Comparison of ENCODE assay signal across 19 cellular contexts in genomic region chr2:64966017-64966416, GRCh38. TPM values are rescaled to one million over a fixed set of nuclear protein-coding genes. Genes with fewer than 3 reads are reported as not detected.
DNase-seq lines count a peak whose midpoint lies in the region; ATAC-seq and TF ChIP-seq lines count a peak whose summit lies in the region.
"Had no signal": no experiment of that assay in that cellular context is flagged by ENCODE, and none has a peak within 500 bp of the region (broad histone marks: within the 10 kb centered on the region; RNA-seq: fewer than 3 reads in every experiment).

No MANE protein-coding gene starts in this region.

- H3K79me1 ChIP-seq in IMR-90 (ENCODE audit: low read depth in 1 of 2, low read length in 2 of 2): no peaks in the 10 kb centered on the region

- in situ Hi-C loops in IMR-90 (cut with MboI; ENCODE audit: low sequenced_read_pairs): no loop called here

- DNase-seq in Caco-2 (no peak), IMR-90 (no peak), left colon (peak; percentile 20 to 31), ureter (ENCODE audit: low spot score) (no peak), NCI-H146 (lab: John Stamatoyannopoulos, UW) (no peak), esophagus muscularis mucosa (ENCODE audit: extremely low spot score) (no peak)
- DNase-seq in stimulated activated effector memory CD8-positive, alpha-beta T cell treated with anti-CD3 and anti-CD28 coated beads, Interleukin-12 subunit alpha, Interleukin-12 subunit beta, amount 100 ng/mL, for 72 hours (ENCODE audit: low spot score in 2 of 2): no peak
- DNase-seq: 8988T; ACHN; AML-193; BE2C; CD4-positive, alpha-beta memory T cell; COR-L47; DMS153; DND-41; H7; HCEC 1CT had no signal

- H3K9me1 ChIP-seq in IMR-90 (ENCODE audit: insufficient read depth, low read length): no peaks in the 10 kb centered on the region

- no peaks in the 10 kb centered on the region for H3K27me3 Mint-ChIP-seq in Caco-2 (ENCODE audit: insufficient read depth, unreplicated experiment)
- H3K27me3 Mint-ChIP-seq: CD4-positive, alpha-beta memory T cell had no signal

- no peak overlapping the region for H3K4me3 Mint-ChIP-seq in Caco-2 (ENCODE audit: unreplicated experiment)
- no peak overlapping the region for H3K4me3 Mint-ChIP-seq in stimulated activated effector memory CD8-positive, alpha-beta T cell treated with anti-CD3 and anti-CD28 coated beads, Interleukin-12 subunit alpha, Interleukin-12 subunit beta, amount 100 ng/mL, for 72 hours
- H3K4me3 Mint-ChIP-seq: CD4-positive, alpha-beta memory T cell had no signal

- 92% methylated on average over 4 of the region's 4 CpGs; no CpG with 5 or more reads in 1 of the 2 experiments for WGBS in IMR-90 (ENCODE audit: extremely low coverage in 2 of 2, insufficient read length in 1 of 2), 2 experiments
- 89% methylated on average over 4 of the region's 4 CpGs for WGBS in esophagus muscularis mucosa

- H3K9me3 Mint-ChIP-seq in Caco-2 (ENCODE audit: unreplicated experiment): no peaks in the 10 kb centered on the region
- no peaks in the 10 kb centered on the region for H3K9me3 Mint-ChIP-seq in stimulated activated effector memory CD8-positive, alpha-beta T cell treated with anti-CD3 and anti-CD28 coated beads, Interleukin-12 subunit alpha, Interleukin-12 subunit beta, amount 100 ng/mL, for 72 hours
- H3K9me3 Mint-ChIP-seq: CD4-positive, alpha-beta memory T cell had no signal

- H3K18ac ChIP-seq in IMR-90 (ENCODE audit: low read depth, low read length): no peak overlapping the region

- H3K36me3 Mint-ChIP-seq in Caco-2 (ENCODE audit: insufficient read depth, unreplicated experiment): no peaks in the 10 kb centered on the region
- H3K36me3 Mint-ChIP-seq in stimulated activated effector memory CD8-positive, alpha-beta T cell treated with anti-CD3 and anti-CD28 coated beads, Interleukin-12 subunit alpha, Interleukin-12 subunit beta, amount 100 ng/mL, for 72 hours: no peaks in the 10 kb centered on the region
- H3K36me3 Mint-ChIP-seq: CD4-positive, alpha-beta memory T cell had no signal

- POLR2A ChIA-PET in Caco-2 (lab: Charles Lee) (no interaction called here), IMR-90 (lab: Charles Lee; ENCODE audit: unreplicated experiment) (no interaction called here)

- H2BK15ac ChIP-seq in IMR-90 (ENCODE audit: low read depth, low read length): no peak overlapping the region

- no peak overlapping the region for H3K56ac ChIP-seq in IMR-90 (ENCODE audit: extremely low read depth, insufficient read depth, low read length)

- H3K9ac ChIP-seq in IMR-90 (ENCODE audit: low read depth, low read length): no peak overlapping the region
- H3K9ac ChIP-seq: BLaER1 treated with 17β-estradiol and CSF1 and Interleukin-3, amounts not matched to agents 10 nM and 100 nM had no signal

- H3K4me1 ChIP-seq in Caco-2 (0 out of 2 replicates have a peak, but pooled peaks cover 6% of the 10 kb centered on the region), IMR-90 (ENCODE audit: control insufficient read depth, insufficient read depth, low read length) (no peaks in the 10 kb centered on the region), esophagus muscularis mucosa (no peaks in the 10 kb centered on the region)
- H3K4me1 ChIP-seq: BE2C; BLaER1 treated with 17β-estradiol and CSF1 and Interleukin-3, amounts not matched to agents 10 nM and 100 nM had no signal

- H3K23ac ChIP-seq in IMR-90 (ENCODE audit: low read depth, low read length): 0 out of 2 replicates have a peak overlapping the region, but pooled peaks have one; percentile 66

- no peak for TF ChIP-seq CTCF in Caco-2 (IDR thresholded peaks at IDR 0.05; ENCODE audit: insufficient read depth in 1 of 2, low read depth in 1 of 2, low read length in 1 of 2, severe bottlenecking in 1 of 2, unreplicated experiment in 1 of 2)
- no peak for TF ChIP-seq CTCF in IMR-90 (conservative IDR thresholded peaks at IDR 0.05; ENCODE audit: low read depth, low read length)
- no peak for TF ChIP-seq CTCF in esophagus muscularis mucosa (IDR thresholded peaks at IDR 0.05)

- TF ChIP-seq POLR2A in IMR-90 (IDR thresholded peaks at IDR 0.05; ENCODE audit: low read depth, low read length): no peak
- no peak for TF ChIP-seq POLR2A in esophagus muscularis mucosa (IDR thresholded peaks at IDR 0.05; ENCODE audit: low read depth)

- H4K5ac ChIP-seq in IMR-90 (ENCODE audit: low read depth, low read length): no peak overlapping the region

- H2BK120ac ChIP-seq in IMR-90 (ENCODE audit: low read depth, low read length): no peak overlapping the region; the same call in 1 of the 2 replicates

- BruUV-seq in Caco-2 (replicated peaks; lab: Mats Ljungman, UMichigan) (no TSS peak), IMR-90 (replicated peaks; lab: Mats Ljungman, UMichigan) (no TSS peak)

- CTCF ChIA-PET in Caco-2 (lab: Charles Lee): interaction anchor here (1.1 kb wide), 2 partner anchors 47 to 48 kb away, joined by 3 read pairs; no protein-coding TSS in a partner anchor
- CTCF ChIA-PET in IMR-90 (lab: Yijun Ruan, JAX): no interaction called here

- H2AK5ac ChIP-seq in IMR-90 (ENCODE audit: low read depth, low read length): no peak overlapping the region

- H3K27ac ChIP-seq in IMR-90 (ENCODE audit: insufficient read depth, low read length) (no peak overlapping the region), esophagus muscularis mucosa (replicated peaks in 1 of 4) (no peak overlapping the region)
- H3K27ac ChIP-seq: A549; BLaER1 treated with 17β-estradiol and CSF1 and Interleukin-3, amounts not matched to agents 10 nM and 100 nM had no signal

- H4K8ac ChIP-seq in IMR-90 (ENCODE audit: low read depth in 2 of 2, low read length in 2 of 2): no peak overlapping the region

- H3K14ac ChIP-seq in IMR-90 (replicated peaks; ENCODE audit: low read depth, low read length): 0 out of 2 replicates have a peak overlapping the region, but pooled peaks have one; percentile 59

- no peak overlapping the region for H4K91ac ChIP-seq in IMR-90 (ENCODE audit: insufficient read depth, low read depth, low read length)

- H3K36me3 ChIP-seq in Caco-2 (ENCODE audit: control insufficient read depth, insufficient read depth, low read length): no peaks in the 10 kb centered on the region
- no peaks in the 10 kb centered on the region for H3K36me3 ChIP-seq in IMR-90 (ENCODE audit: control insufficient read depth, insufficient read depth, low read length)
- H3K36me3 ChIP-seq in esophagus muscularis mucosa: no peaks in the 10 kb centered on the region
- H3K36me3 ChIP-seq: BE2C; BLaER1 treated with 17β-estradiol and CSF1 and Interleukin-3, amounts not matched to agents 10 nM and 100 nM had no signal

- peaks cover 7% of the 10 kb centered on the region for H3K4me1 Mint-ChIP-seq in Caco-2 (ENCODE audit: low read depth, unreplicated experiment)
- H3K4me1 Mint-ChIP-seq in stimulated activated effector memory CD8-positive, alpha-beta T cell treated with anti-CD3 and anti-CD28 coated beads, Interleukin-12 subunit alpha, Interleukin-12 subunit beta, amount 100 ng/mL, for 72 hours: no peaks in the 10 kb centered on the region
- H3K4me1 Mint-ChIP-seq: CD4-positive, alpha-beta memory T cell had no signal

- no peak overlapping the region; the same call in 1 of the 2 replicates for H2BK20ac ChIP-seq in IMR-90 (ENCODE audit: low read depth, low read length)

- H3K4me3 ChIP-seq in Caco-2 (ENCODE audit: low read depth, low read length) (no peak overlapping the region), IMR-90 (ENCODE audit: insufficient read depth, low read depth, low read length) (no peak overlapping the region), esophagus muscularis mucosa (no peak overlapping the region)
- H3K4me3 ChIP-seq: A549; BLaER1 treated with 17β-estradiol and CSF1 and Interleukin-3, amounts not matched to agents 10 nM and 100 nM had no signal

- H3K4ac ChIP-seq in IMR-90 (ENCODE audit: low read depth, low read length): no peak overlapping the region

- no peak for TF ChIP-seq RAD21 in IMR-90 (IDR thresholded peaks at IDR 0.05; ENCODE audit: low read length)

- peak overlapping the region; percentile 3 for H3K27ac Mint-ChIP-seq in Caco-2 (ENCODE audit: unreplicated experiment)
- peak overlapping the region; percentile 29 for H3K27ac Mint-ChIP-seq in stimulated activated effector memory CD8-positive, alpha-beta T cell treated with anti-CD3 and anti-CD28 coated beads, Interleukin-12 subunit alpha, Interleukin-12 subunit beta, amount 100 ng/mL, for 72 hours

- H2AFZ ChIP-seq in IMR-90 (replicated peaks; ENCODE audit: low read length, poor library complexity): no peak overlapping the region

- ATAC-seq in IMR-90 (ENCODE audit: low read depth): no peak
- ATAC-seq in left colon: peak; percentile 81
- ATAC-seq in stimulated activated effector memory CD8-positive, alpha-beta T cell treated with anti-CD3 and anti-CD28 coated beads, Interleukin-12 subunit alpha, Interleukin-12 subunit beta, amount 100 ng/mL, for 72 hours: no peak
- ATAC-seq: A549 had no signal

- dilution Hi-C loops in IMR-90 (cut with HindIII; ENCODE audit: low sequenced_read_pairs, unreplicated experiment): no loop called here

- H3K9me3 ChIP-seq in Caco-2 (no peaks in the 10 kb centered on the region), IMR-90 (ENCODE audit: control insufficient read depth, insufficient read depth, low read length) (no peaks in the 10 kb centered on the region; the same call in 1 of the 2 replicates), esophagus muscularis mucosa (no peaks in the 10 kb centered on the region)
- H3K9me3 ChIP-seq: A549, BE2C had no signal

- H2BK5ac ChIP-seq in IMR-90 (ENCODE audit: low read depth, low read length, poor library complexity, severe bottlenecking): no peak overlapping the region

- intact Hi-C loops in Caco-2 (cut with micrococcal nuclease; ENCODE audit: unreplicated experiment): no loop called here
- intact Hi-C loops in IMR-90 (cut with micrococcal nuclease): no loop called here
- intact Hi-C loops in left colon (cut with DNase I, micrococcal nuclease): no loop called here
- intact Hi-C loops in esophagus muscularis mucosa (cut with DNase I): no loop called here

- no peaks in the 10 kb centered on the region for H4K20me1 ChIP-seq in IMR-90 (ENCODE audit: insufficient read depth, low read length)
- H4K20me1 ChIP-seq: BLaER1 treated with 17β-estradiol and CSF1 and Interleukin-3, amounts not matched to agents 10 nM and 100 nM had no signal

- no peaks in the 10 kb centered on the region for H3K27me3 ChIP-seq in Caco-2 (replicated peaks; ENCODE audit: control insufficient read depth, insufficient read depth, low read length)
- H3K27me3 ChIP-seq in IMR-90 (ENCODE audit: control insufficient read depth, insufficient read depth, low read length): peaks cover 14% of the 10 kb centered on the region
- no peaks in the 10 kb centered on the region for H3K27me3 ChIP-seq in esophagus muscularis mucosa
- H3K27me3 ChIP-seq: BE2C; BLaER1 treated with 17β-estradiol and CSF1 and Interleukin-3, amounts not matched to agents 10 nM and 100 nM had no signal

- no peak overlapping the region for H2AK9ac ChIP-seq in IMR-90 (replicated peaks; ENCODE audit: low read depth, low read length, poor library complexity)

- H3K4me2 ChIP-seq in IMR-90 (ENCODE audit: low read depth, low read length): no peak overlapping the region
- H3K4me2 ChIP-seq: A549; BLaER1 treated with 17β-estradiol and CSF1 and Interleukin-3, amounts not matched to agents 10 nM and 100 nM had no signal

- TF ChIP-seq EP300 in esophagus muscularis mucosa (IDR thresholded peaks at IDR 0.05): no peak

RNA-seq across cellular contexts. Expression of gene SLC1A4, which starts 23.2 kb away (rescaled TPM):
- total RNA-seq in Caco-2 (2022): 28.6 and 35.0 TPM in 2 replicates
- total RNA-seq in IMR-90 (2012; rRNA removed): 6.9 and 8.1 TPM in 2 replicates
- 5.9 and 6.8 TPM in 2 replicates for polyA plus RNA-seq in IMR-90 (2012; rRNA removed)
- 3.6 and 4.9 TPM in 2 replicates for polyA plus RNA-seq in IMR-90 (2012; cell fraction: cytosol; rRNA removed)
- 5.5 and 6.4 TPM in 2 replicates for polyA plus RNA-seq in IMR-90 (2012; cell fraction: nucleus; rRNA removed; ENCODE audit: low replicate concordance)
- 10 to 100 TPM; 10.8 to 12.5 TPM for total RNA-seq in left colon
- 32.4 TPM for total RNA-seq in ureter
- total RNA-seq in esophagus muscularis mucosa: 10 to 100 TPM; 10.4 to 15.1 (median 10.8) TPM

Comparison
In these comparisons a context has a peak if more than half of its experiments do, and no peak if none do; other contexts are left out.
1. DNase-seq: peak in left colon (2 of 2); none in Caco-2 (0 of 2), IMR-90 (single experiment), stimulated activated effector memory CD8-positive, alpha-beta T cell treated with anti-CD3 and anti-CD28 coated beads, Interleukin-12 subunit alpha, Interleukin-12 subunit beta, amount 100 ng/mL, for 72 hours (0 of 2), ureter (single experiment), NCI-H146 (single experiment) and esophagus muscularis mucosa (single experiment).